15 cellular contexts compared by ENCODE assay signal in genomic region chr6:33915134-33915533, GRCh38.
DNase-seq lines count a peak whose midpoint lies in the region; ATAC-seq and TF ChIP-seq lines count a peak whose summit lies in the region.
"Had no signal": no experiment of that assay in that cellular context is flagged by ENCODE, and none has a peak within 500 bp of the region (broad histone marks: within the 10 kb centered on the region; RNA-seq: fewer than 3 reads in every experiment).

No MANE protein-coding gene starts in this region.

- H3K9me3 ChIP-seq in left ventricle myocardium inferior (replicated peaks) = no peaks in the 10 kb centered on the region
- H3K9me3 ChIP-seq in KOPT-K1 (ENCODE audit: insufficient read depth, low read length, poor library complexity, severe bottlenecking) = no peaks in the 10 kb centered on the region
- H3K9me3 ChIP-seq: ascending aorta, Caco-2, neutrophil had no signal

- H3K4me3 Mint-ChIP-seq in central memory CD8-positive, alpha-beta T cell = peak overlapping the region; percentile 71
- H3K4me3 Mint-ChIP-seq in stimulated activated naive CD8-positive, alpha-beta T cell treated with anti-CD3 and anti-CD28 coated beads, Interleukin-15, amount 100 ng/mL, for 72 hours = peak overlapping the region in 1 of 2 donors; percentile 63

- no peaks in the 10 kb centered on the region for H3K27me3 Mint-ChIP-seq in central memory CD8-positive, alpha-beta T cell
- H3K27me3 Mint-ChIP-seq in stimulated activated naive CD8-positive, alpha-beta T cell treated with anti-CD3 and anti-CD28 coated beads, Interleukin-15, amount 100 ng/mL, for 72 hours = no peaks in the 10 kb centered on the region
- H3K27me3 Mint-ChIP-seq: stimulated activated naive CD8-positive, alpha-beta T cell treated with anti-CD3 and anti-CD28 coated beads, Interleukin-15, Interleukin-2, amounts not matched to agents 100 ng/mL and 50 ng/mL, for 24 hours had no signal

- H3K9me3 Mint-ChIP-seq in central memory CD8-positive, alpha-beta T cell = no peaks in the 10 kb centered on the region
- no peaks in the 10 kb centered on the region for H3K9me3 Mint-ChIP-seq in stimulated activated naive CD8-positive, alpha-beta T cell treated with anti-CD3 and anti-CD28 coated beads, Interleukin-15, amount 100 ng/mL, for 72 hours
- H3K9me3 Mint-ChIP-seq: stimulated activated naive CD8-positive, alpha-beta T cell treated with anti-CD3 and anti-CD28 coated beads, Interleukin-15, Interleukin-2, amounts not matched to agents 100 ng/mL and 50 ng/mL, for 24 hours had no signal

- H3K4me1 ChIP-seq in left ventricle myocardium inferior = no peaks in the 10 kb centered on the region
- H3K4me1 ChIP-seq: ascending aorta, Caco-2 had no signal

- H3K27ac ChIP-seq in left ventricle myocardium inferior (replicated peaks) (no peak overlapping the region), KOPT-K1 (ENCODE audit: low read depth, low read length, poor library complexity, severe bottlenecking) (peak overlapping the region; percentile 72)
- H3K27ac ChIP-seq: ascending aorta, neutrophil had no signal

- H3K27ac Mint-ChIP-seq in central memory CD8-positive, alpha-beta T cell (ENCODE audit: low read depth) = peak overlapping the region; percentile 15
- no peak overlapping the region for H3K27ac Mint-ChIP-seq in stimulated activated naive CD8-positive, alpha-beta T cell treated with anti-CD3 and anti-CD28 coated beads, Interleukin-15, amount 100 ng/mL, for 72 hours

- DNase-seq in left ventricle myocardium inferior (peak; percentile 32), Right ventricle myocardium inferior (ENCODE audit: missing footprints) (no peak), NCI-H345 treated with DMSO at 0.1 percent for 48 hours (lab: John Stamatoyannopoulos, UW; ENCODE audit: unreplicated experiment) (no peak)
- DNase-seq in central memory CD8-positive, alpha-beta T cell (ENCODE audit: low spot score in 2 of 2) = no peak
- DNase-seq in stimulated activated naive CD8-positive, alpha-beta T cell treated with anti-CD3 and anti-CD28 coated beads, Interleukin-15, amount 100 ng/mL, for 72 hours = no peak
- DNase-seq in stimulated activated CD4-positive, alpha-beta T cell treated with anti-CD3 and anti-CD28 coated beads, Interleukin-4, amount 100 ng/mL, for 24 hours = no peak
- DNase-seq: Caco-2; NCI-H1930; NK-92 treated with Interleukin-12 subunit alpha and Interleukin-12 subunit beta, amount 100 ng/mL, for 24 hours; SHP77 treated with DMSO at 0.1 percent for 48 hours had no signal

- peaks cover 53% of the 10 kb centered on the region for H3K4me1 Mint-ChIP-seq in central memory CD8-positive, alpha-beta T cell
- H3K4me1 Mint-ChIP-seq in stimulated activated naive CD8-positive, alpha-beta T cell treated with anti-CD3 and anti-CD28 coated beads, Interleukin-15, amount 100 ng/mL, for 72 hours = peaks cover 28% of the 10 kb centered on the region

- H3K4me3 ChIP-seq in left ventricle myocardium inferior = no peak overlapping the region
- H3K4me3 ChIP-seq: ascending aorta, lung had no signal

- peaks cover 86% of the 10 kb centered on the region for H3K27me3 ChIP-seq in left ventricle myocardium inferior (ENCODE audit: low read depth)
- H3K27me3 ChIP-seq: ascending aorta had no signal

- H3K36me3 ChIP-seq in left ventricle myocardium inferior (no peaks in the 10 kb centered on the region), KOPT-K1 (ENCODE audit: insufficient read depth, low read length) (no peaks in the 10 kb centered on the region)
- H3K36me3 ChIP-seq: ascending aorta, neutrophil had no signal

- no peak for TF ChIP-seq CTCF in left ventricle myocardium inferior (IDR thresholded peaks at IDR 0.05; ENCODE audit: borderline replicate concordance)

- ATAC-seq in Right ventricle myocardium inferior = no peak
- peak; percentile 29 for ATAC-seq in central memory CD8-positive, alpha-beta T cell (replicated peaks; ENCODE audit: extremely low read depth, poor library complexity, severe bottlenecking)
- no peak for ATAC-seq in stimulated activated naive CD8-positive, alpha-beta T cell treated with anti-CD3 and anti-CD28 coated beads, Interleukin-15, amount 100 ng/mL, for 72 hours

- intact Hi-C loops in left ventricle myocardium inferior (cut with micrococcal nuclease) (no loop called here), Right ventricle myocardium inferior (cut with DNase I) (no loop called here)

- H3K36me3 Mint-ChIP-seq in central memory CD8-positive, alpha-beta T cell (ENCODE audit: insufficient read depth) = peaks cover 4% of the 10 kb centered on the region
